1 cellular context compared by ENCODE assay signal in the genomic region with DNA sequence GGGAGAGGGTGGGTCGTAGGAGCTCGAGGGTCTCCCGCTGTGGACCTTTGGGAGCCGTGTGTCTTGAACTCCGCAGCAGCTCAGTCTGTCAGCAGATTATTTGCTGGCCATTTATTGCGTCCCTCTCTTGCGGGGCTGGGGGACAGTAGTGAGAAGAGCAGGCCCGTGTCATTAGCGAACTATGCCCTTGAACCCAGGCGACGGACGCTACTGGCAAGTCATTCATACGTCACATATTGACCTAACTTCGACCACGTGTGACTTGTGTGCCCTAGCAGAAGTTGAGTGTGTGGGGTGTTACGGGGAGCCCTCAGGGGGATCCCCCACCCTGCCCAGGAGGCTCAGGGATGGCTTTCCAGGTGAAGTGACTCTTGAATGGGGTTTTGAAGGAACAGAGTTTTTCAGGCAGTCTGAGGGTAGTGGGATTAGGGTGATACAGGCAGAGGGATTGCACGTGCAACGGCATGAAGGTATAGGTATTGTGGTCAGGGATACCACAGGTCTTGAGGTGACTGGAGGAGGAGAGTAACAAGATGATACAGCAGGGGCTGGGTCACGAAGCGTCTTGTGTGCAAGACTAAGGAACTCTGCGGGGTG.
TF ChIP-seq lines count a peak whose summit lies in the region.

No MANE protein-coding gene starts in this region.

TF ChIP-seq in HepG2, 621 proteins besides CTCF, POLR2A, EP300 and RAD21 (continued from another document):
- TF ChIP-seq CEBPG (CRISPR knock-in tag; IDR thresholded peaks at IDR 0.05) = 0 out of 2 replicates have a peak, but pooled peaks have one; percentile 6
- peak; percentile 46; the same call in 1 of the 2 replicates for TF ChIP-seq ELF1 (CRISPR knock-in tag; IDR thresholded peaks at IDR 0.05)
- TF ChIP-seq ATF1 (CRISPR knock-in tag; IDR thresholded peaks at IDR 0.05) = peak; percentile 72
- peak; percentile 40; the same call in 1 of the 2 replicates for TF ChIP-seq NFYB (CRISPR knock-in tag; IDR thresholded peaks at IDR 0.05)
- TF ChIP-seq, protein P1, sequence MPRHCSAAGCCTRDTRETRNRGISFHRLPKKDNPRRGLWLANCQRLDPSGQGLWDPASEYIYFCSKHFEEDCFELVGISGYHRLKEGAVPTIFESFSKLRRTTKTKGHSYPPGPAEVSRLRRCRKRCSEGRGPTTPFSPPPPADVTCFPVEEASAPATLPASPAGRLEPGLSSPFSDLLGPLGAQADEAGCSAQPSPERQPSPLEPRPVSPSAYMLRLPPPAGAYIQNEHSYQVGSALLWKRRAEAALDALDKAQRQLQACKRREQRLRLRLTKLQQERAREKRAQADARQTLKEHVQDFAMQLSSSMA (CRISPR knock-in tag; IDR thresholded peaks at IDR 0.05) = no peak
- TF ChIP-seq SIN3A (IDR thresholded peaks at IDR 0.05; ENCODE audit: borderline replicate concordance, low read depth, low read length) = peak; percentile 9; the same call in 1 of the 2 replicates
- TF ChIP-seq MYNN (CRISPR knock-in tag; IDR thresholded peaks at IDR 0.05; ENCODE audit: low read depth) = 0 out of 2 replicates have a peak, but pooled peaks have one; percentile 27
- TF ChIP-seq ZNF224 (CRISPR knock-in tag; IDR thresholded peaks at IDR 0.05) = no peak
- peak; percentile 59; the same call in 1 of the 2 replicates for TF ChIP-seq MYC (CRISPR knock-in tag; IDR thresholded peaks at IDR 0.05; ENCODE audit: borderline replicate concordance)
- TF ChIP-seq, protein P2, sequence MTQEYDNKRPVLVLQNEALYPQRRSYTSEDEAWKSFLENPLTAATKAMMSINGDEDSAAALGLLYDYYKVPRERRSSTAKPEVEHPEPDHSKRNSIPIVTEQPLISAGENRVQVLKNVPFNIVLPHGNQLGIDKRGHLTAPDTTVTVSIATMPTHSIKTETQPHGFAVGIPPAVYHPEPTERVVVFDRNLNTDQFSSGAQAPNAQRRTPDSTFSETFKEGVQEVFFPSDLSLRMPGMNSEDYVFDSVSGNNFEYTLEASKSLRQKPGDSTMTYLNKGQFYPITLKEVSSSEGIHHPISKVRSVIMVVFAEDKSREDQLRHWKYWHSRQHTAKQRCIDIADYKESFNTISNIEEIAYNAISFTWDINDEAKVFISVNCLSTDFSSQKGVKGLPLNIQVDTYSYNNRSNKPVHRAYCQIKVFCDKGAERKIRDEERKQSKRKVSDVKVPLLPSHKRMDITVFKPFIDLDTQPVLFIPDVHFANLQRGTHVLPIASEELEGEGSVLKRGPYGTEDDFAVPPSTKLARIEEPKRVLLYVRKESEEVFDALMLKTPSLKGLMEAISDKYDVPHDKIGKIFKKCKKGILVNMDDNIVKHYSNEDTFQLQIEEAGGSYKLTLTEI (CRISPR knock-in tag; conservative IDR thresholded peaks at IDR 0.05) = no peak
- peak; percentile 64; the same call in 1 of the 2 replicates for TF ChIP-seq ESRRA (CRISPR knock-in tag; IDR thresholded peaks at IDR 0.05; ENCODE audit: low read depth)
- 0 out of 2 replicates have a peak, but pooled peaks have one; percentile 78 for TF ChIP-seq NFATC3 (CRISPR knock-in tag; IDR thresholded peaks at IDR 0.05)
- TF ChIP-seq SAP130 (CRISPR knock-in tag; IDR thresholded peaks at IDR 0.05; ENCODE audit: low read depth) = peak; percentile 82
- TF ChIP-seq TEAD3 (CRISPR knock-in tag; optimal IDR thresholded peaks at IDR 0.05; ENCODE audit: borderline replicate concordance) = peak; percentile 53
- TF ChIP-seq KDM2A (CRISPR knock-in tag; IDR thresholded peaks at IDR 0.05; ENCODE audit: borderline replicate concordance, low read depth) = no peak
- no peak for TF ChIP-seq ZNF556 (CRISPR knock-in tag; IDR thresholded peaks at IDR 0.05; ENCODE audit: borderline replicate concordance)
- TF ChIP-seq ZNF451 (CRISPR knock-in tag; IDR thresholded peaks at IDR 0.05) = no peak
- peak; percentile 62 for TF ChIP-seq PAF1 (CRISPR knock-in tag; IDR thresholded peaks at IDR 0.05)
- TF ChIP-seq, protein P3, sequence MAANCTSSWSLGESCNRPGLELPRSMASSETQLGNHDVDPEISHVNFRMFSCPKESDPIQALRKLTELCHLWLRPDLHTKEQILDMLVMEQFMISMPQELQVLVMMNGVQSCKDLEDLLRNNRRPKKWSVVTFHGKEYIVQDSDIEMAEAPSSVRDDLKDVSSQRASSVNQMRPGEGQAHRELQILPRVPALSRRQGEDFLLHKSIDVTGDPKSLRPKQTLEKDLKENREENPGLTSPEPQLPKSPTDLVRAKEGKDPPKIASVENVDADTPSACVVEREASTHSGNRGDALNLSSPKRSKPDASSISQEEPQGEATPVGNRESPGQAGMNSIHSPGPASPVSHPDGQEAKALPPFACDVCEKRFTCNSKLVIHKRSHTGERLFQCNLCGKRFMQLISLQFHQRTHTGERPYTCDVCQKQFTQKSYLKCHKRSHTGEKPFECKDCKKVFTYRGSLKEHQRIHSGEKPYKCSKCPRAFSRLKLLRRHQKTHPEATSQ (CRISPR knock-in tag; IDR thresholded peaks at IDR 0.05; ENCODE audit: borderline replicate concordance) = no peak
- TF ChIP-seq, protein P4, sequence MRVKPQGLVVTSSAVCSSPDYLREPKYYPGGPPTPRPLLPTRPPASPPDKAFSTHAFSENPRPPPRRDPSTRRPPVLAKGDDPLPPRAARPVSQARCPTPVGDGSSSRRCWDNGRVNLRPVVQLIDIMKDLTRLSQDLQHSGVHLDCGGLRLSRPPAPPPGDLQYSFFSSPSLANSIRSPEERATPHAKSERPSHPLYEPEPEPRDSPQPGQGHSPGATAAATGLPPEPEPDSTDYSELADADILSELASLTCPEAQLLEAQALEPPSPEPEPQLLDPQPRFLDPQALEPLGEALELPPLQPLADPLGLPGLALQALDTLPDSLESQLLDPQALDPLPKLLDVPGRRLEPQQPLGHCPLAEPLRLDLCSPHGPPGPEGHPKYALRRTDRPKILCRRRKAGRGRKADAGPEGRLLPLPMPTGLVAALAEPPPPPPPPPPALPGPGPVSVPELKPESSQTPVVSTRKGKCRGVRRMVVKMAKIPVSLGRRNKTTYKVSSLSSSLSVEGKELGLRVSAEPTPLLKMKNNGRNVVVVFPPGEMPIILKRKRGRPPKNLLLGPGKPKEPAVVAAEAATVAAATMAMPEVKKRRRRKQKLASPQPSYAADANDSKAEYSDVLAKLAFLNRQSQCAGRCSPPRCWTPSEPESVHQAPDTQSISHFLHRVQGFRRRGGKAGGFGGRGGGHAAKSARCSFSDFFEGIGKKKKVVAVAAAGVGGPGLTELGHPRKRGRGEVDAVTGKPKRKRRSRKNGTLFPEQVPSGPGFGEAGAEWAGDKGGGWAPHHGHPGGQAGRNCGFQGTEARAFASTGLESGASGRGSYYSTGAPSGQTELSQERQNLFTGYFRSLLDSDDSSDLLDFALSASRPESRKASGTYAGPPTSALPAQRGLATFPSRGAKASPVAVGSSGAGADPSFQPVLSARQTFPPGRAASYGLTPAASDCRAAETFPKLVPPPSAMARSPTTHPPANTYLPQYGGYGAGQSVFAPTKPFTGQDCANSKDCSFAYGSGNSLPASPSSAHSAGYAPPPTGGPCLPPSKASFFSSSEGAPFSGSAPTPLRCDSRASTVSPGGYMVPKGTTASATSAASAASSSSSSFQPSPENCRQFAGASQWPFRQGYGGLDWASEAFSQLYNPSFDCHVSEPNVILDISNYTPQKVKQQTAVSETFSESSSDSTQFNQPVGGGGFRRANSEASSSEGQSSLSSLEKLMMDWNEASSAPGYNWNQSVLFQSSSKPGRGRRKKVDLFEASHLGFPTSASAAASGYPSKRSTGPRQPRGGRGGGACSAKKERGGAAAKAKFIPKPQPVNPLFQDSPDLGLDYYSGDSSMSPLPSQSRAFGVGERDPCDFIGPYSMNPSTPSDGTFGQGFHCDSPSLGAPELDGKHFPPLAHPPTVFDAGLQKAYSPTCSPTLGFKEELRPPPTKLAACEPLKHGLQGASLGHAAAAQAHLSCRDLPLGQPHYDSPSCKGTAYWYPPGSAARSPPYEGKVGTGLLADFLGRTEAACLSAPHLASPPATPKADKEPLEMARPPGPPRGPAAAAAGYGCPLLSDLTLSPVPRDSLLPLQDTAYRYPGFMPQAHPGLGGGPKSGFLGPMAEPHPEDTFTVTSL (CRISPR knock-in tag; IDR thresholded peaks at IDR 0.05; ENCODE audit: borderline replicate concordance) = no peak
- 0 out of 2 replicates have a peak, but pooled peaks have one; percentile 70 for TF ChIP-seq ZNF605 (CRISPR knock-in tag; IDR thresholded peaks at IDR 0.05)
- 0 out of 2 replicates have a peak, but pooled peaks have one; percentile 29 for TF ChIP-seq ZBTB7B (CRISPR knock-in tag; IDR thresholded peaks at IDR 0.05)
- no peak for TF ChIP-seq ZNF768 (CRISPR knock-in tag; IDR thresholded peaks at IDR 0.05)
- TF ChIP-seq KMT2B (CRISPR knock-in tag; IDR thresholded peaks at IDR 0.05) = 0 out of 2 replicates have a peak, but pooled peaks have one; percentile 52
- no peak for TF ChIP-seq PPARG (CRISPR knock-in tag; conservative IDR thresholded peaks at IDR 0.05)
